In the genomic region with DNA sequence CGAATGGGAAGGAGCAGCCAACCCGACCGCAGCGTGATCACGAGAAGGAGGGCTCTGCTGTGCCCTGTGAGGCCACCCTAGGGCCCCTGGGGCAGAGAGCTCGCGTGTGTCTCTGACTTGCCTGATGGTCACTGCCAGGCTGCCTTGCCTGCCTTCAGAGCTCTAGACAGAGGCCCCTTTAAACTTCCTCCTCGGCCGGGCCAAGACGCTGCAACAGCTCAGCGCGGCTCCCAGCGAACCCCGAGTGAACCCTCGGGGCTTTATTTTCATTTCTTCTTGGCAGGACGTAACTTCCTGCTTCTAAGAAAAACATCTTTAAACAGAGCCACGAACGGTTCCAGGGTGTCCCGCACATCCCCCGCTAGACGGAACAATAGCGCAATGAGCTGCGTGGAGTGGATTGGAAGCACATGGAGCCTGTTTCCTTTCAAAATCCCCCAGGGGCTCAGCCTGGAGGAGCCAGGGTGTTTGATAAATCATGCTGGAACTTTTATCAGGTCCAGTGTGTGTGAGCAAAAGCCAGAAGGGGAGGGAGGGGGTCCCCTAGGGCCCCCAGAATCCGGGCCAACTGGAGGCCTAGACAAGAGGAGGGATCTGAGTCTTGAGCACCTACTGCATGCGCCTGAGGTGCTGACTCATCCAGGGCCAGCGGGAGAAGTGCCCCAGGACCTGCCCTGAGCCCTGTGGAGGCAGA, we compare ENCODE assay signal across 8 cellular contexts.
DNase-seq lines count a peak whose midpoint lies in the region; ATAC-seq and TF ChIP-seq lines count a peak whose summit lies in the region.

No MANE protein-coding gene starts in this region.

- H3K23ac ChIP-seq in H9 (ENCODE audit: insufficient read length, low read depth, low read length): no peak overlapping the region
- H3K23ac ChIP-seq in mesendoderm (ENCODE audit: low read length): no peak overlapping the region

- no peaks in the 10 kb centered on the region for H3K4me1 ChIP-seq in H9 (ENCODE audit: insufficient read depth, low read length)
- peaks cover 25% of the 10 kb centered on the region for H3K4me1 ChIP-seq in suprapubic skin
- H3K4me1 ChIP-seq in BE2C: no peaks in the 10 kb centered on the region
- H3K4me1 ChIP-seq in mesendoderm (ENCODE audit: control insufficient read depth, low read depth, low read length): no peaks in the 10 kb centered on the region

- no peak overlapping the region for H3K4ac ChIP-seq in H9 (ENCODE audit: low read depth, low read length)
- H3K4ac ChIP-seq in mesendoderm (ENCODE audit: low read depth, low read length): no peak overlapping the region

- H3K56ac ChIP-seq in H9 (ENCODE audit: insufficient read length, low read depth, low read length) (no peak overlapping the region), mesendoderm (ENCODE audit: low read length) (no peak overlapping the region)

- no peak overlapping the region for H4K8ac ChIP-seq in H9 (replicated peaks; ENCODE audit: insufficient read length, low read depth, low read length)
- no peak overlapping the region for H4K8ac ChIP-seq in mesendoderm (ENCODE audit: low read depth, low read length)

- H3K9ac ChIP-seq in H9 (ENCODE audit: extremely low read depth, insufficient read length, low read length) (no peak overlapping the region), mesendoderm (ENCODE audit: low read length) (no peak overlapping the region)

- H2BK20ac ChIP-seq in H9 (ENCODE audit: low read depth, low read length, poor library complexity, severe bottlenecking): no peak overlapping the region

- peaks cover 4 to 18% (median 6%) of the 10 kb centered on the region in 3 experiments; a peak in 6 of 7 replicates for H3K36me3 Mint-ChIP-seq in H9 (ENCODE audit: insufficient read depth in 1 of 3, low read depth in 3 of 3)

- H3K27me3 ChIP-seq in H9 (ENCODE audit: insufficient read depth, low read length) (no peaks in the 10 kb centered on the region), suprapubic skin (no peaks in the 10 kb centered on the region), BE2C (no peaks in the 10 kb centered on the region), mesendoderm (ENCODE audit: insufficient read depth, low read length, poor library complexity) (no peaks in the 10 kb centered on the region)

- H3K27ac Mint-ChIP-seq in H9: peak overlapping the region in 1 of 3 experiments; percentile 77; a peak in 1 of 7 replicates

- H3K36me3 ChIP-seq in suprapubic skin: no peaks in the 10 kb centered on the region
- H3K36me3 ChIP-seq in BE2C: no peaks in the 10 kb centered on the region
- H3K36me3 ChIP-seq in mesendoderm (ENCODE audit: control insufficient read depth, insufficient read depth, low read length): no peaks in the 10 kb centered on the region

- H3K4me1 Mint-ChIP-seq in H9: no peaks in the 10 kb centered on the region

- H3K4me3 ChIP-seq in suprapubic skin: peak overlapping the region; percentile 38
- H3K4me3 ChIP-seq in BE2C (ENCODE audit: low read depth, low read length): no peak overlapping the region
- no peak overlapping the region for H3K4me3 ChIP-seq in mesendoderm (ENCODE audit: low read length)

- H2AFZ ChIP-seq in H9 (ENCODE audit: low read length): no peak overlapping the region

- no peak for ATAC-seq in GM19395 (IDR thresholded peaks at IDR 0.05; ENCODE audit: unreplicated experiment)

- peaks cover 5% of the 10 kb centered on the region for H3K9me3 ChIP-seq in H9 (ENCODE audit: control insufficient read depth, low read depth, low read length)
- no peaks in the 10 kb centered on the region for H3K9me3 ChIP-seq in suprapubic skin
- no peaks in the 10 kb centered on the region for H3K9me3 ChIP-seq in BE2C

- H2BK5ac ChIP-seq in H9 (ENCODE audit: insufficient read length, low read length) (no peak overlapping the region), mesendoderm (ENCODE audit: low read length) (no peak overlapping the region)

- no peak overlapping the region for H3K4me3 Mint-ChIP-seq in H9

- no CpG with 5 or more reads among the region's 26 CpGs for WGBS in H9 (ENCODE audit: extremely low coverage, insufficient read length, low lambda C conversion rate)
- WGBS in suprapubic skin: 2% methylated on average over 16 of the region's 26 CpGs
- no CpG with 5 or more reads among the region's 26 CpGs for WGBS in mesendoderm (ENCODE audit: extremely low coverage, insufficient coverage, low lambda C conversion rate)

- H4K5ac ChIP-seq in H9 (ENCODE audit: insufficient read length, low read depth, low read length) (no peak overlapping the region), mesendoderm (ENCODE audit: low read length) (no peak overlapping the region)

- H2BK120ac ChIP-seq in H9 (ENCODE audit: low read depth, low read length, poor library complexity, severe bottlenecking) (no peak overlapping the region), mesendoderm (ENCODE audit: low read depth, low read length) (no peak overlapping the region)

- H3K18ac ChIP-seq in H9 (ENCODE audit: insufficient read length, low read depth, low read length) (no peak overlapping the region), mesendoderm (ENCODE audit: low read length) (no peak overlapping the region)

- no peak overlapping the region for H3T11ph ChIP-seq in H9 (ENCODE audit: low read length)

- DNase-seq in H9: peak; percentile 17
- DNase-seq in activated CD4-positive, alpha-beta T cell treated with anti-CD3 and anti-CD28 coated beads, Interleukin-2, amount 50 U/mL, for 4 hours: peak; percentile 19 to 23
- DNase-seq in effector CD4-positive, alpha-beta T cell: peak; percentile 6
- DNase-seq in mucosa of gallbladder (ENCODE audit: low spot score): peak; percentile 54
- DNase-seq in suprapubic skin (ENCODE audit: low spot score in 2 of 2): peak; percentile 81 to 88
- DNase-seq in BE2C: no peak
- DNase-seq in mesendoderm: no peak

- H3K14ac ChIP-seq in H9 (ENCODE audit: insufficient read depth, low read length): no peak overlapping the region

- H3K79me2 ChIP-seq in H9 (ENCODE audit: insufficient read depth, low read length) (no peaks in the 10 kb centered on the region), mesendoderm (ENCODE audit: control insufficient read depth, insufficient read depth, low read length) (no peaks in the 10 kb centered on the region)

- H3K4me2 ChIP-seq in H9 (ENCODE audit: insufficient read depth, insufficient read length, low read length): no peak overlapping the region
- H3K4me2 ChIP-seq in mesendoderm (ENCODE audit: low read length): no peak overlapping the region

- TF ChIP-seq EP300 in suprapubic skin (IDR thresholded peaks at IDR 0.05): no peak

- H3K27ac ChIP-seq in H9 (ENCODE audit: insufficient read length, low read depth, low read length) (no peak overlapping the region), suprapubic skin (peak overlapping the region; percentile 61), mesendoderm (ENCODE audit: low read depth, low read length) (no peak overlapping the region)

- H2BK15ac ChIP-seq in H9 (ENCODE audit: low read depth, low read length) (no peak overlapping the region), mesendoderm (replicated peaks; ENCODE audit: low read depth) (no peak overlapping the region)

- no peaks in the 10 kb centered on the region for H3K79me1 ChIP-seq in H9 (ENCODE audit: insufficient read depth, low read depth, low read length, poor library complexity, severe bottlenecking)
- H3K79me1 ChIP-seq in mesendoderm (ENCODE audit: low read length): no peaks in the 10 kb centered on the region

- no peak overlapping the region for H2BK12ac ChIP-seq in H9 (ENCODE audit: insufficient read length, low read depth, low read length)

- no peak for TF ChIP-seq CTCF in H9 (conservative IDR thresholded peaks at IDR 0.05)
- TF ChIP-seq CTCF in suprapubic skin (IDR thresholded peaks at IDR 0.05): no peak
- TF ChIP-seq CTCF in BE2C (IDR thresholded peaks at IDR 0.05; ENCODE audit: low read depth, low read length): no peak

- peaks cover 3% of the 10 kb centered on the region for H3K23me2 ChIP-seq in H9 (ENCODE audit: insufficient read length, low read depth, low read length, poor library complexity, severe bottlenecking)

- no peak overlapping the region for H4K91ac ChIP-seq in H9 (ENCODE audit: insufficient read length, low read depth, low read length)

- H3K27me3 Mint-ChIP-seq in H9 (ENCODE audit: low read depth): peaks cover 3% of the 10 kb centered on the region; the same call in 1 of the 2 replicates

- TF ChIP-seq POLR2A in suprapubic skin (IDR thresholded peaks at IDR 0.05): no peak

- H2AK5ac ChIP-seq in H9 (ENCODE audit: insufficient read length, low read length): no peak overlapping the region
- H2AK5ac ChIP-seq in mesendoderm (ENCODE audit: low read length): no peak overlapping the region

- peaks cover 20 to 24% of the 10 kb centered on the region in 2 experiments for H3K9me3 Mint-ChIP-seq in H9

- no peaks in the 10 kb centered on the region for H4K20me1 ChIP-seq in H9 (ENCODE audit: control insufficient read depth, insufficient read depth, insufficient read length)

Comparison
In these comparisons a context has a peak if more than half of its experiments do, and no peak if none do; other contexts are left out.
1. DNase-seq: peak in H9 (single experiment), activated CD4-positive, alpha-beta T cell treated with anti-CD3 and anti-CD28 coated beads, Interleukin-2, amount 50 U/mL, for 4 hours (2 of 2), effector CD4-positive, alpha-beta T cell (single experiment), mucosa of gallbladder (single experiment) and suprapubic skin (2 of 2); none in BE2C (single experiment) and mesendoderm (single experiment).